Comparison of ENCODE assay signal across 37 cellular contexts in genomic region chrX:65073233-65073632, GRCh38. TPM values are rescaled to one million over a fixed set of nuclear protein-coding genes. Genes with fewer than 3 reads are reported as not detected.
"Had no signal": no experiment of that assay in that cellular context is flagged by ENCODE, and none has a peak within 500 bp of the region (broad histone marks: within the 10 kb centered on the region; RNA-seq: fewer than 3 reads in every experiment).

No MANE protein-coding gene starts in this region.

- H3K36me3 ChIP-seq: MG63 had no signal

- H3K27me3 ChIP-seq: MG63 had no signal

- H3K4me3 ChIP-seq: MG63 had no signal

- DNase-seq: Karpas-422, Kasumi-1, MG63, MM.1S, MV-4-11, NCI-H1048, NCI-H1092, NCI-H1092 treated with DMSO at 0.1 percent for 48 hours, NCI-H1105, NCI-H1105 treated with DMSO at 0.1 percent for 48 hours, NCI-H1417, NCI-H1417 treated with DMSO at 0.1 percent for 48 hours, NCI-H1436, NCI-H1436 treated with DMSO at 0.1 percent for 48 hours, NCI-H146, NCI-H1694, NCI-H1694 treated with DMSO at 0.1 percent for 48 hours, NCI-H187, NCI-H187 treated with DMSO at 0.1 percent for 48 hours, NCI-H1930, NCI-H2029, NCI-H2029 treated with DMSO at 0.1 percent for 48 hours, NCI-H2081, NCI-H2081 treated with DMSO at 0.1 percent for 48 hours, NCI-H2107, NCI-H2171, NCI-H2171 treated with DMSO at 0.1 percent for 48 hours, NCI-H2227 treated with DMSO at 0.1 percent for 48 hours, NCI-H226, NCI-H345, NCI-H446, NCI-H446 treated with DMSO at 0.1 percent for 48 hours, NCI-H510A, NCI-H510A treated with DMSO at 0.1 percent for 48 hours, NCI-H524 had no signal

- H3K9me3 ChIP-seq: MG63 had no signal

RNA-seq across cellular contexts. Expression of gene ZC3H12B, which starts 38.6 kb away (rescaled TPM):
- total RNA-seq: M059J, MCF 10A had no signal
